ENCODE assay signal across 8 cellular contexts in genomic region chr17:59830007-59830630, GRCh38.
A peak's percentile ranks its signal among the peaks of the same experiment; 100 is the strongest.
DNase-seq lines count a peak whose midpoint lies in the region; ATAC-seq and TF ChIP-seq lines count a peak whose summit lies in the region.

No MANE protein-coding gene starts in this region.

- H3K4me3 Mint-ChIP-seq in CD8-positive, alpha-beta memory T cell = peak overlapping the region in 2 of 7 donors; percentile 24 to 47
- peak overlapping the region; percentile 86 for H3K4me3 Mint-ChIP-seq in natural killer cell treated with Interleukin-12 subunit alpha and Interleukin-12 subunit beta and Interleukin-15 and Interleukin-18, amount 100 ng/mL, for 72 hours

- H3K4me1 ChIP-seq in CD8-positive, alpha-beta memory T cell (ENCODE audit: insufficient read depth, low read length) = peaks cover 55% of the 10 kb centered on the region
- H3K4me1 ChIP-seq in OCI-LY7 (ENCODE audit: insufficient read depth, low read length, poor library complexity, severe bottlenecking) = peaks cover 85% of the 10 kb centered on the region

- POLR2A ChIA-PET in CD8-positive, alpha-beta memory T cell (lab: Charles Lee) = interaction anchor here (1.0 to 3.5 kb wide), 3 partner anchors 9 to 46 kb away, joined by 4 to 45 read pairs (median 5); no protein-coding TSS in a partner anchor
- POLR2A ChIA-PET in OCI-LY7 (lab: Charles Lee) = interaction anchor here (0.6 to 1.5 kb wide), 6 partner anchors 10 to 428 kb away, joined by 3 to 4 read pairs (median 3); no protein-coding TSS in a partner anchor

- H3K27me3 Mint-ChIP-seq in CD8-positive, alpha-beta memory T cell = no peaks in the 10 kb centered on the region
- H3K27me3 Mint-ChIP-seq in natural killer cell treated with Interleukin-12 subunit alpha and Interleukin-12 subunit beta and Interleukin-15 and Interleukin-18, amount 100 ng/mL, for 72 hours = no peaks in the 10 kb centered on the region

- no peaks in the 10 kb centered on the region for H3K9me3 Mint-ChIP-seq in CD8-positive, alpha-beta memory T cell
- no peaks in the 10 kb centered on the region for H3K9me3 Mint-ChIP-seq in natural killer cell treated with Interleukin-12 subunit alpha and Interleukin-12 subunit beta and Interleukin-15 and Interleukin-18, amount 100 ng/mL, for 72 hours

- H3K27ac ChIP-seq in CD8-positive, alpha-beta memory T cell (ENCODE audit: low read depth, low read length) = peak overlapping the region; percentile 85
- H3K27ac ChIP-seq in OCI-LY7 (ENCODE audit: low read depth, low read length, poor library complexity, severe bottlenecking) = peak overlapping the region; percentile 80

- no peaks in the 10 kb centered on the region for H3K36me3 ChIP-seq in CD8-positive, alpha-beta memory T cell (ENCODE audit: insufficient read depth, low read length)
- H3K36me3 ChIP-seq in OCI-LY7 (ENCODE audit: insufficient read depth, low read length) = no peaks in the 10 kb centered on the region

- H3K27me3 ChIP-seq in CD8-positive, alpha-beta memory T cell (ENCODE audit: insufficient read depth, low read length, poor library complexity, severe bottlenecking) = no peaks in the 10 kb centered on the region

- peaks cover 52 to 81% (median 77%) of the 10 kb centered on the region in 3 donors for H3K4me1 Mint-ChIP-seq in CD8-positive, alpha-beta memory T cell
- H3K4me1 Mint-ChIP-seq in natural killer cell treated with Interleukin-12 subunit alpha and Interleukin-12 subunit beta and Interleukin-15 and Interleukin-18, amount 100 ng/mL, for 72 hours (ENCODE audit: low read depth in 2 of 2) = peaks cover 60 to 64% of the 10 kb centered on the region in 2 donors

- H3K27ac Mint-ChIP-seq in CD8-positive, alpha-beta memory T cell = peak overlapping the region; percentile 84 to 98 (median 88)
- H3K27ac Mint-ChIP-seq in natural killer cell treated with Interleukin-12 subunit alpha and Interleukin-12 subunit beta and Interleukin-15 and Interleukin-18, amount 100 ng/mL, for 72 hours = peak overlapping the region; percentile 100

- no peaks in the 10 kb centered on the region for H3K9me3 ChIP-seq in CD8-positive, alpha-beta memory T cell (ENCODE audit: low read length)
- H3K9me3 ChIP-seq in OCI-LY7 (ENCODE audit: low read length) = no peaks in the 10 kb centered on the region

- ATAC-seq in natural killer cell treated with Interleukin-12 subunit alpha and Interleukin-12 subunit beta and Interleukin-15 and Interleukin-18, amount 100 ng/mL, for 72 hours = peak in 1 of 2 donors; percentile 37
- ATAC-seq in HG03045 (IDR thresholded peaks at IDR 0.05; ENCODE audit: unreplicated experiment) (no peak), GM21786 (IDR thresholded peaks at IDR 0.05; ENCODE audit: unreplicated experiment) (no peak), HG03159 (IDR thresholded peaks at IDR 0.05; ENCODE audit: unreplicated experiment) (no peak)

- H3K4me3 ChIP-seq in CD8-positive, alpha-beta memory T cell (ENCODE audit: low read length) = no peak overlapping the region
- H3K4me3 ChIP-seq in OCI-LY7 (ENCODE audit: low read depth, low read length, poor library complexity, severe bottlenecking) = peak overlapping the region; percentile 59
- peak overlapping the region in 1 of 2 donors; percentile 41 for H3K4me3 ChIP-seq in cardiac fibroblast (replicated peaks in 1 of 2; ENCODE audit: low read depth in 2 of 2, low read length in 2 of 2)

- no peak for DNase-seq in CD8-positive, alpha-beta memory T cell
- DNase-seq in OCI-LY7 (ENCODE audit: low spot score) = no peak
- peak; percentile 84 to 88 for DNase-seq in cardiac fibroblast (ENCODE audit: low read depth in 2 of 2)
- DNase-seq in natural killer cell treated with Interleukin-12 subunit alpha and Interleukin-12 subunit beta and Interleukin-15 and Interleukin-18, amount 100 ng/mL, for 72 hours (ENCODE audit: low spot score) = no peak
- DNase-seq in NCI-H82 (lab: John Stamatoyannopoulos, UW) = no peak

- H4K20me1 ChIP-seq in OCI-LY7 (ENCODE audit: insufficient read depth, low read length) = no peaks in the 10 kb centered on the region

- peaks cover 0 to 4% (median 3%) of the 10 kb centered on the region in 3 donors for H3K36me3 Mint-ChIP-seq in CD8-positive, alpha-beta memory T cell
- peaks cover 9% of the 10 kb centered on the region for H3K36me3 Mint-ChIP-seq in natural killer cell treated with Interleukin-12 subunit alpha and Interleukin-12 subunit beta and Interleukin-15 and Interleukin-18, amount 100 ng/mL, for 72 hours

- peak overlapping the region; percentile 23; the same call in 1 of the 2 replicates for H2AFZ ChIP-seq in OCI-LY7 (ENCODE audit: low read length)

- H3K79me2 ChIP-seq in OCI-LY7 (ENCODE audit: insufficient read depth, low read depth, low read length) = peaks cover 13% of the 10 kb centered on the region; the same call in 1 of the 2 replicates

- H3K9me2 ChIP-seq in OCI-LY7 (ENCODE audit: insufficient read depth, low read length) = no peaks in the 10 kb centered on the region

- intact Hi-C loops in OCI-LY7 (cut with micrococcal nuclease; ENCODE audit: unreplicated experiment) = no loop called here

- peak overlapping the region; percentile 91 for H3K4me2 ChIP-seq in OCI-LY7 (ENCODE audit: low read length)

- CTCF ChIA-PET in CD8-positive, alpha-beta memory T cell (lab: Charles Lee) = interaction anchor here (1.1 to 1.7 kb wide), 2 partner anchors 9 to 45 kb away, joined by 3 read pairs; no protein-coding TSS in a partner anchor
- CTCF ChIA-PET in OCI-LY7 (lab: Charles Lee; ENCODE audit: unreplicated experiment) = no interaction called here

- no TSS peak for BruUV-seq in OCI-LY7 (replicated peaks; lab: Mats Ljungman, UMichigan)

- TF ChIP-seq CTCF in OCI-LY7 (conservative IDR thresholded peaks at IDR 0.05; ENCODE audit: low read length) = no peak
- no peak for TF ChIP-seq CTCF in cardiac fibroblast (IDR thresholded peaks at IDR 0.05; ENCODE audit: low read depth, low read length)

Comparison
In these comparisons a context has a peak if more than half of its experiments do, and no peak if none do; other contexts are left out.
1. DNase-seq: peak in cardiac fibroblast (2 of 2); none in CD8-positive, alpha-beta memory T cell (0 of 5), OCI-LY7 (single experiment), natural killer cell treated with Interleukin-12 subunit alpha and Interleukin-12 subunit beta and Interleukin-15 and Interleukin-18, amount 100 ng/mL, for 72 hours (single experiment) and NCI-H82 (single experiment).